17 cellular contexts compared by ENCODE assay signal in genomic region chr14:105856676-105857222, GRCh38.
DNase-seq lines count a peak whose midpoint lies in the region; ATAC-seq and TF ChIP-seq lines count a peak whose summit lies in the region.
"Had no signal": no experiment of that assay in that cellular context is flagged by ENCODE, and none has a peak within 500 bp of the region (broad histone marks: within the 10 kb centered on the region; RNA-seq: fewer than 3 reads in every experiment).

No MANE protein-coding gene starts in this region.

- peaks cover 11 to 62% (median 35%) of the 10 kb centered on the region in 4 donors for H3K4me1 Mint-ChIP-seq in CD4-positive, alpha-beta memory T cell
- peaks cover 65% of the 10 kb centered on the region for H3K4me1 Mint-ChIP-seq in activated CD4-positive, alpha-beta memory T cell treated with anti-CD3 and anti-CD28 coated beads, Interleukin-2, amount 10 ng/mL, durations not matched to agents 7 days and 5 days
- H3K4me1 Mint-ChIP-seq in mesothelial cell of epicardium: no peaks in the 10 kb centered on the region

- ATAC-seq in GM19035 (IDR thresholded peaks at IDR 0.05; ENCODE audit: unreplicated experiment) (no peak), HG03571 (IDR thresholded peaks at IDR 0.05; ENCODE audit: unreplicated experiment) (no peak), HG03521 (IDR thresholded peaks at IDR 0.05; ENCODE audit: unreplicated experiment) (no peak)
- ATAC-seq: left ventricle myocardium superior had no signal

- H3K4me1 ChIP-seq in CD4-positive, alpha-beta memory T cell (ENCODE audit: insufficient read depth, low read length): peaks cover 62% of the 10 kb centered on the region
- H3K4me1 ChIP-seq: upper lobe of left lung had no signal

- H3K9me3 Mint-ChIP-seq in CD4-positive, alpha-beta memory T cell: peaks cover 0 to 3% (median 0%) of the 10 kb centered on the region in 8 donors
- H3K9me3 Mint-ChIP-seq in activated CD4-positive, alpha-beta memory T cell treated with anti-CD3 and anti-CD28 coated beads, Interleukin-2, amount 10 ng/mL, durations not matched to agents 7 days and 5 days: no peaks in the 10 kb centered on the region
- peaks cover 28% of the 10 kb centered on the region for H3K9me3 Mint-ChIP-seq in mesothelial cell of epicardium

- H3K27ac ChIP-seq in CD4-positive, alpha-beta memory T cell (ENCODE audit: low read depth, low read length): peak overlapping the region; percentile 24
- H3K27ac ChIP-seq: epithelial cell of prostate had no signal

- no peak overlapping the region for H3K4me3 ChIP-seq in CD4-positive, alpha-beta memory T cell (ENCODE audit: low read length in 2 of 2)
- H3K4me3 ChIP-seq: upper lobe of left lung had no signal

- H3K9me3 ChIP-seq in CD4-positive, alpha-beta memory T cell (ENCODE audit: control insufficient read depth in 1 of 2, low read length in 2 of 2): no peaks in the 10 kb centered on the region
- H3K9me3 ChIP-seq: upper lobe of left lung had no signal

- peak overlapping the region in 4 of 8 donors; percentile 34 to 63 (median 50) for H3K4me3 Mint-ChIP-seq in CD4-positive, alpha-beta memory T cell
- peak overlapping the region; percentile 74 for H3K4me3 Mint-ChIP-seq in activated CD4-positive, alpha-beta memory T cell treated with anti-CD3 and anti-CD28 coated beads, Interleukin-2, amount 10 ng/mL, durations not matched to agents 7 days and 5 days
- H3K4me3 Mint-ChIP-seq in mesothelial cell of epicardium: no peak overlapping the region

- no peaks in the 10 kb centered on the region for H3K36me3 ChIP-seq in CD4-positive, alpha-beta memory T cell (ENCODE audit: insufficient read depth, low read length)
- H3K36me3 ChIP-seq: upper lobe of left lung had no signal

- H3K27me3 Mint-ChIP-seq in CD4-positive, alpha-beta memory T cell: no peaks in the 10 kb centered on the region
- H3K27me3 Mint-ChIP-seq in activated CD4-positive, alpha-beta memory T cell treated with anti-CD3 and anti-CD28 coated beads, Interleukin-2, amount 10 ng/mL, durations not matched to agents 7 days and 5 days: no peaks in the 10 kb centered on the region
- no peaks in the 10 kb centered on the region for H3K27me3 Mint-ChIP-seq in mesothelial cell of epicardium (ENCODE audit: low read depth)

- CTCF ChIA-PET in CD4-positive, alpha-beta memory T cell (lab: Charles Lee; ENCODE audit: partially characterized antibody): no interaction called here
- CTCF ChIA-PET in activated CD4-positive, alpha-beta memory T cell treated with anti-CD3 and anti-CD28 coated beads, Interleukin-2, amount 10 ng/mL, durations not matched to agents 7 days and 5 days (lab: Charles Lee): interaction anchor here (0.9 to 1.7 kb wide), 5 partner anchors 27 to 206 kb away, joined by 3 to 4 read pairs (median 3); no protein-coding TSS in a partner anchor

- TF ChIP-seq CTCF in GM10266 (IDR thresholded peaks at IDR 0.05; ENCODE audit: control insufficient read depth, insufficient read depth, low read depth, missing control alignments) (no peak), mesothelial cell of epicardium (IDR thresholded peaks at IDR 0.05; ENCODE audit: unreplicated experiment) (no peak)

- H3K36me3 Mint-ChIP-seq in CD4-positive, alpha-beta memory T cell: no peaks in the 10 kb centered on the region
- peaks cover 21% of the 10 kb centered on the region for H3K36me3 Mint-ChIP-seq in activated CD4-positive, alpha-beta memory T cell treated with anti-CD3 and anti-CD28 coated beads, Interleukin-2, amount 10 ng/mL, durations not matched to agents 7 days and 5 days (ENCODE audit: low read depth)
- H3K36me3 Mint-ChIP-seq in mesothelial cell of epicardium: peaks cover 9% of the 10 kb centered on the region

- H3K27ac Mint-ChIP-seq in CD4-positive, alpha-beta memory T cell: peak overlapping the region in 3 of 7 donors; percentile 79 to 90 (median 83)
- peak overlapping the region; percentile 98 for H3K27ac Mint-ChIP-seq in activated CD4-positive, alpha-beta memory T cell treated with anti-CD3 and anti-CD28 coated beads, Interleukin-2, amount 10 ng/mL, durations not matched to agents 7 days and 5 days
- no peak overlapping the region for H3K27ac Mint-ChIP-seq in mesothelial cell of epicardium

- no peak for DNase-seq in CD4-positive, alpha-beta memory T cell
- peak; percentile 12 for DNase-seq in GM10266 (ENCODE audit: extremely low spot score)
- no peak for DNase-seq in activated CD4-positive, alpha-beta memory T cell treated with anti-CD3 and anti-CD28 coated beads, Interleukin-2, amount 10 ng/mL, durations not matched to agents 7 days and 5 days
- peak; percentile 7 to 19 for DNase-seq in mesothelial cell of epicardium (ENCODE audit: low spot score in 2 of 2, unreplicated experiment in 2 of 2)
- DNase-seq in stimulated activated CD4-positive, alpha-beta T cell treated with anti-CD3 and anti-CD28 coated beads, Interleukin-1b, Interleukin-23, amount 100 ng/mL, for 48 hours: no peak
- DNase-seq: activated effector memory CD4-positive, alpha-beta T cell treated with Interleukin-2 at 50 U/mL for 16 hours; anterior cingulate cortex; C1 segment of cervical spinal cord; Kasumi-1; NCI-H1436; SHP77 had no signal

- intact Hi-C loops in CD4-positive, alpha-beta memory T cell (cut with micrococcal nuclease): no loop called here

- POLR2A ChIA-PET in CD4-positive, alpha-beta memory T cell (lab: Charles Lee; ENCODE audit: partially characterized antibody): no interaction called here
- POLR2A ChIA-PET in activated CD4-positive, alpha-beta memory T cell treated with anti-CD3 and anti-CD28 coated beads, Interleukin-2, amount 10 ng/mL, durations not matched to agents 7 days and 5 days (lab: Charles Lee): interaction anchor here (0.7 to 1.1 kb wide), 2 partner anchors 8 to 87 kb away, joined by 3 to 4 read pairs; no protein-coding TSS in a partner anchor

- H3K27me3 ChIP-seq in CD4-positive, alpha-beta memory T cell (ENCODE audit: insufficient read depth, low read length): no peaks in the 10 kb centered on the region
- H3K27me3 ChIP-seq: upper lobe of left lung had no signal

Comparison
In these comparisons a context has a peak if more than half of its experiments do, and no peak if none do; other contexts are left out.
1. DNase-seq: peak in GM10266 (single experiment) and mesothelial cell of epicardium (2 of 2); none in CD4-positive, alpha-beta memory T cell (0 of 5), activated CD4-positive, alpha-beta memory T cell treated with anti-CD3 and anti-CD28 coated beads, Interleukin-2, amount 10 ng/mL, durations not matched to agents 7 days and 5 days (single experiment) and stimulated activated CD4-positive, alpha-beta T cell treated with anti-CD3 and anti-CD28 coated beads, Interleukin-1b, Interleukin-23, amount 100 ng/mL, for 48 hours (single experiment).